17 cellular contexts compared by ENCODE assay signal in the genomic region with DNA sequence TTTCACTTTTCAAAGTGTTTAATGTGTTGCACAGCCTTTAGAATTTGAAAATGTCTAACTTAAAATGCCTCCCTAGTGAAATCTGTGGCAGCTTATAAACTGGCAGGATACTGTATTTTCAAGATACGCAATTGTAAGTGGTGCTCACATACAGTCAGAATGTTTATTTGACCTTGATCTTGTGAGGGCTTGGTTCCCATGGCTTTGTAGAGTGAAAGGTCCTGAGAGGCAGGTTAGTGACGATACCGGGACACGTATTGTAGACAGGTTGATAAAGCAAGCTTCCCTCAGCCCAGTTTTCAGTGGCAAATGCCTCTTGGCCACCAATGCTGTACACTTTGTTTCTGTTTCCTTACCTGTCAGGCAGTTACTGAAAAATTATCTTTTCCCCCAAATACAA.
A peak's percentile ranks its signal among the peaks of the same experiment; 100 is the strongest.
DNase-seq lines count a peak whose midpoint lies in the region; ATAC-seq and TF ChIP-seq lines count a peak whose summit lies in the region.
"Had no signal": no experiment of that assay in that cellular context is flagged by ENCODE, and none has a peak within 500 bp of the region (broad histone marks: within the 10 kb centered on the region; RNA-seq: fewer than 3 reads in every experiment).

No MANE protein-coding gene starts in this region.

- no peak for TF ChIP-seq CTCF in left lung (IDR thresholded peaks at IDR 0.05)
- no peak for TF ChIP-seq CTCF in lower lobe of right lung (IDR thresholded peaks at IDR 0.05)
- TF ChIP-seq CTCF in upper lobe of right lung (IDR thresholded peaks at IDR 0.05) = no peak

- H3K4me1 ChIP-seq in left lung = peaks cover 15 to 30% of the 10 kb centered on the region in 2 donors
- peaks cover 22% of the 10 kb centered on the region for H3K4me1 ChIP-seq in lower lobe of right lung
- H3K4me1 ChIP-seq in upper lobe of right lung = peaks cover 8% of the 10 kb centered on the region

- H3K4me3 ChIP-seq in left lung (no peak overlapping the region), lower lobe of right lung (no peak overlapping the region), upper lobe of right lung (no peak overlapping the region)
- H3K4me3 ChIP-seq: BLaER1 treated with 17β-estradiol and CSF1 and Interleukin-3, amounts not matched to agents 10 nM and 100 nM had no signal

- ATAC-seq in left lung (peak; percentile 33), lower lobe of right lung (peak; percentile 38 to 59), upper lobe of right lung (peak; percentile 32), HG03521 (IDR thresholded peaks at IDR 0.05; ENCODE audit: unreplicated experiment) (no peak)
- ATAC-seq: CD8-positive, alpha-beta T cell had no signal

- no peak overlapping the region for H3K27ac ChIP-seq in left lung
- no peak overlapping the region for H3K27ac ChIP-seq in lower lobe of right lung
- H3K27ac ChIP-seq in upper lobe of right lung = no peak overlapping the region
- H3K27ac ChIP-seq: BLaER1 treated with 17β-estradiol and CSF1 and Interleukin-3, amounts not matched to agents 10 nM and 100 nM; C4-2B had no signal

- DNase-seq in NCI-H510A treated with DMSO at 0.1 percent for 48 hours (lab: John Stamatoyannopoulos, UW) (peak; percentile 22), NCI-H510A (lab: John Stamatoyannopoulos, UW) (no peak), left lung (no peak), lower lobe of right lung (no peak), upper lobe of right lung (no peak), NCI-H524 (lab: John Stamatoyannopoulos, UW) (no peak)
- DNase-seq: 8988T; ACHN; Caco-2; Calu3; CD4-positive, alpha-beta T cell; CD8-positive, alpha-beta T cell; DMS79 treated with DMSO at 0.1 percent for 48 hours; GF-D8 had no signal

- intact Hi-C loops in left lung (cut with DNase I) (no loop called here), lower lobe of right lung (cut with DNase I) (no loop called here), upper lobe of right lung (cut with DNase I) (no loop called here)

- no peaks in the 10 kb centered on the region for H3K27me3 ChIP-seq in left lung
- no peaks in the 10 kb centered on the region for H3K27me3 ChIP-seq in lower lobe of right lung (ENCODE audit: low read depth)
- no peaks in the 10 kb centered on the region for H3K27me3 ChIP-seq in upper lobe of right lung
- H3K27me3 ChIP-seq: BLaER1 treated with 17β-estradiol and CSF1 and Interleukin-3, amounts not matched to agents 10 nM and 100 nM had no signal

- no peaks in the 10 kb centered on the region for H3K36me3 ChIP-seq in left lung
- H3K36me3 ChIP-seq in lower lobe of right lung = no peaks in the 10 kb centered on the region
- H3K36me3 ChIP-seq in upper lobe of right lung = no peaks in the 10 kb centered on the region
- H3K36me3 ChIP-seq: BLaER1 treated with 17β-estradiol and CSF1 and Interleukin-3, amounts not matched to agents 10 nM and 100 nM had no signal

- H3K9me3 ChIP-seq in left lung = no peaks in the 10 kb centered on the region
- H3K9me3 ChIP-seq in lower lobe of right lung = no peaks in the 10 kb centered on the region
- H3K9me3 ChIP-seq in upper lobe of right lung = no peaks in the 10 kb centered on the region
- H3K9me3 ChIP-seq: Caco-2 had no signal
